In the genomic region with DNA sequence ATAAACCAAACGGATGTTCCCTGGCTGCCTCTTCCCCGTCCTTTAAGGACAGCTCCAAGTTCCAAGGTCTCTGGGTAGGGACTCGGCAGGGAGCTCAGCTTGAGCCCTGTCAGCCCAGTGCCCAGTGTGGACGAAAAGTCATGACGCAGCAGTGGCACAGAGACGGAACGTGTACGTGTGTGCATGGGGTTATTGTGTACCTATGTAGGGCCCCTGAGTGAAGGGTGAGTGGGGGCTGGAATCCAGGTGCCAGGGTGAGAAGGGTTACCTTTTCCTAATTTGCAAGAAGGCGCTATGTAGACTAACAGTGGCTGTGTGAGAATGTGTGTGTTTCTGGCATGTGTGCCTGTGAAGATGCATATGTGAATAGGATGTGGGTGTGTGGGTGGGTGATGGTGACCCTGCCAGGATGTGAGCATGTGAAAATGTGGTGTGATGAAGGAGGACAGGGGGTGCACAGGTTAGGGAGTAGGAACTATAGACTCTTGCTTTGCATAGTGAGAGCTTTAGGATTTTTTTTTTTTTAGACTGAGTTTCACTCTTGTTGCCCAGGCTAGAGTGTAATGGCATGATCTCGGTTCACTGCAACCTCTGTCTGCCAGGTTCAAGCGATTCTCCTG, we compare ENCODE assay signal across 12 cellular contexts. TPM values are rescaled to one million over a fixed set of nuclear protein-coding genes. Genes with fewer than 3 reads are reported as not detected.
A peak's percentile ranks its signal among the peaks of the same experiment; 100 is the strongest.
DNase-seq lines count a peak whose midpoint lies in the region; ATAC-seq, FAIRE-seq and TF ChIP-seq lines count a peak whose summit lies in the region.
"Had no signal": no experiment of that assay in that cellular context is flagged by ENCODE, and none has a peak within 500 bp of the region (broad histone marks: within the 10 kb centered on the region; RNA-seq: fewer than 3 reads in every experiment).

No MANE protein-coding gene starts in this region.

- intact Hi-C loops in naive thymus-derived CD4-positive, alpha-beta T cell (cut with micrococcal nuclease): no loop called here

- no peak overlapping the region for H3K4me3 ChIP-seq in naive thymus-derived CD4-positive, alpha-beta T cell (ENCODE audit: low read length)
- H3K4me3 ChIP-seq: heart right ventricle, MG63 had no signal

- H3K27ac ChIP-seq in naive thymus-derived CD4-positive, alpha-beta T cell (ENCODE audit: low read depth, low read length): no peak overlapping the region
- H3K27ac ChIP-seq: heart right ventricle had no signal

- POLR2A ChIA-PET in naive thymus-derived CD4-positive, alpha-beta T cell (lab: Charles Lee): interaction anchor here (0.7 kb wide), 1 partner anchor 484 kb away, joined by 3 read pairs; no protein-coding TSS in a partner anchor

- H3K4me1 ChIP-seq in naive thymus-derived CD4-positive, alpha-beta T cell (ENCODE audit: control insufficient read depth in 2 of 2, insufficient read depth in 2 of 2, low read length in 2 of 2): peaks cover 9 to 14% of the 10 kb centered on the region in 2 donors

- H3K27me3 Mint-ChIP-seq in T-helper 2 cell treated with Interferon-gamma antibody and Interleukin-4, amounts not matched to agents 5 μg/mL and 100 μg/mL, for 36 hours (ENCODE audit: low read depth): no peaks in the 10 kb centered on the region
- peaks cover 0 to 7% (median 0%) of the 10 kb centered on the region in 5 donors for H3K27me3 Mint-ChIP-seq in naive thymus-derived CD4-positive, alpha-beta T cell

- no peak for TF ChIP-seq CTCF in GM10266 (IDR thresholded peaks at IDR 0.05; ENCODE audit: control insufficient read depth, insufficient read depth, low read depth, missing control alignments)

- H3K4me1 Mint-ChIP-seq in T-helper 2 cell treated with Interferon-gamma antibody and Interleukin-4, amounts not matched to agents 5 μg/mL and 100 μg/mL, for 36 hours (ENCODE audit: low read depth): peaks cover 4% of the 10 kb centered on the region
- H3K4me1 Mint-ChIP-seq in naive thymus-derived CD4-positive, alpha-beta T cell: peaks cover 12 to 24% (median 15%) of the 10 kb centered on the region in 7 donors

- H3K27ac Mint-ChIP-seq in T-helper 2 cell treated with Interferon-gamma antibody and Interleukin-4, amounts not matched to agents 5 μg/mL and 100 μg/mL, for 36 hours: no peak overlapping the region
- peak overlapping the region in 6 of 9 donors; percentile 3 to 56 (median 5) for H3K27ac Mint-ChIP-seq in naive thymus-derived CD4-positive, alpha-beta T cell
- H3K27ac Mint-ChIP-seq: T-helper 1 cell treated with Interleukin-12 subunit alpha and Interleukin-12 subunit beta and Interleukin-4 antibody, amounts not matched to agents 30 μg/mL and 1 μg/mL, for 36 hours had no signal

- no peaks in the 10 kb centered on the region for H3K9me3 Mint-ChIP-seq in T-helper 2 cell treated with Interferon-gamma antibody and Interleukin-4, amounts not matched to agents 5 μg/mL and 100 μg/mL, for 36 hours
- H3K9me3 Mint-ChIP-seq in naive thymus-derived CD4-positive, alpha-beta T cell: no peaks in the 10 kb centered on the region
- H3K9me3 Mint-ChIP-seq: T-helper 1 cell treated with Interleukin-12 subunit alpha and Interleukin-12 subunit beta and Interleukin-4 antibody, amounts not matched to agents 30 μg/mL and 1 μg/mL, for 36 hours had no signal

- peak; percentile 84 for ATAC-seq in naive thymus-derived CD4-positive, alpha-beta T cell
- no peak for ATAC-seq in HG03342 (IDR thresholded peaks at IDR 0.05; ENCODE audit: unreplicated experiment)
- ATAC-seq: heart right ventricle had no signal

- no peak for FAIRE-seq in GM19239 (lab: Jason Lieb, UNC)

- no peaks in the 10 kb centered on the region for H3K9me3 ChIP-seq in naive thymus-derived CD4-positive, alpha-beta T cell (ENCODE audit: control insufficient read depth in 2 of 3, low read length in 3 of 3)
- H3K9me3 ChIP-seq: heart right ventricle, MG63 had no signal

- H3K4me3 Mint-ChIP-seq in T-helper 2 cell treated with Interferon-gamma antibody and Interleukin-4, amounts not matched to agents 5 μg/mL and 100 μg/mL, for 36 hours: no peak overlapping the region
- H3K4me3 Mint-ChIP-seq in naive thymus-derived CD4-positive, alpha-beta T cell: peak overlapping the region in 4 of 10 donors; percentile 0 to 38 (median 33)
- H3K4me3 Mint-ChIP-seq: T-helper 1 cell treated with Interleukin-12 subunit alpha and Interleukin-12 subunit beta and Interleukin-4 antibody, amounts not matched to agents 30 μg/mL and 1 μg/mL, for 36 hours had no signal

- no peaks in the 10 kb centered on the region for H3K36me3 ChIP-seq in naive thymus-derived CD4-positive, alpha-beta T cell (ENCODE audit: control insufficient read depth in 2 of 3, insufficient read depth in 3 of 3, low read length in 3 of 3)
- H3K36me3 ChIP-seq: heart right ventricle, MG63 had no signal

- H3K36me3 Mint-ChIP-seq in T-helper 2 cell treated with Interferon-gamma antibody and Interleukin-4, amounts not matched to agents 5 μg/mL and 100 μg/mL, for 36 hours (ENCODE audit: low read depth): no peaks in the 10 kb centered on the region
- no peaks in the 10 kb centered on the region for H3K36me3 Mint-ChIP-seq in naive thymus-derived CD4-positive, alpha-beta T cell

- H3K27me3 ChIP-seq in naive thymus-derived CD4-positive, alpha-beta T cell (ENCODE audit: control insufficient read depth in 2 of 2, insufficient read depth in 2 of 2, low read length in 2 of 2): no peaks in the 10 kb centered on the region
- H3K27me3 ChIP-seq: heart right ventricle, MG63 had no signal

- CTCF ChIA-PET in naive thymus-derived CD4-positive, alpha-beta T cell (lab: Charles Lee): interaction anchor here (0.5 to 1.3 kb wide), 4 partner anchors 16 to 62 kb away, joined by 3 to 5 read pairs (median 3); a partner anchor contains a TSS

- peak; percentile 50 for DNase-seq in GM10266 (ENCODE audit: extremely low spot score)
- peak; percentile 40 for DNase-seq in GM19239 (ENCODE audit: insufficient read length, low spot score)
- DNase-seq in T-helper 2 cell treated with Interferon-gamma antibody and Interleukin-4, amounts not matched to agents 5 μg/mL and 100 μg/mL, for 36 hours (ENCODE audit: low spot score): peak; percentile 55
- peak in 7 of 9 donors; percentile 37 to 75 (median 56) for DNase-seq in naive thymus-derived CD4-positive, alpha-beta T cell
- DNase-seq in cerebellar nuclear complex (lab: John Stamatoyannopoulos, UW): no peak
- DNase-seq in amygdala (lab: John Stamatoyannopoulos, UW): no peak
- DNase-seq: heart right ventricle, MG63 had no signal

RNA-seq across cellular contexts. Expression of a gene that starts 6.0 kb away (rescaled TPM):
- under 1 TPM in 4 of 5 experiments, not detected in 1; 0.03 to 0.15 (median 0.07) TPM for total RNA-seq in naive thymus-derived CD4-positive, alpha-beta T cell
- polyA plus RNA-seq in naive thymus-derived CD4-positive, alpha-beta T cell: not detected

RNA-seq across cellular contexts. Expression of a gene that starts 31.4 kb away (rescaled TPM):
- 1 to 10 TPM in 1 of 5 experiments, under 1 TPM in 2, not detected in 2; 0.29 to 2.8 (median 0.40) TPM for total RNA-seq in naive thymus-derived CD4-positive, alpha-beta T cell
- polyA plus RNA-seq in naive thymus-derived CD4-positive, alpha-beta T cell: 1 to 10 TPM; 5.5 to 6.0 TPM

RNA-seq across cellular contexts. Expression of a gene that starts 34.6 kb away (rescaled TPM):
- total RNA-seq in naive thymus-derived CD4-positive, alpha-beta T cell: 10 to 100 TPM; 11.8 to 44.9 (median 15.1) TPM
- 10 to 100 TPM; 34.5 to 42.2 TPM for polyA plus RNA-seq in naive thymus-derived CD4-positive, alpha-beta T cell

RNA-seq across cellular contexts. Expression of a gene that starts 48.1 kb away (rescaled TPM):
- total RNA-seq in naive thymus-derived CD4-positive, alpha-beta T cell: under 1 TPM in 2 of 5 experiments, not detected in 3; 0.58 to 0.66 TPM
- polyA plus RNA-seq in naive thymus-derived CD4-positive, alpha-beta T cell: not detected
- total RNA-seq: heart right ventricle, lower leg skin, omental fat pad had no signal
- polyA plus RNA-seq: heart right ventricle had no signal

RNA-seq across cellular contexts. Expression of a gene that starts 53.7 kb away (rescaled TPM):
- total RNA-seq in naive thymus-derived CD4-positive, alpha-beta T cell: 100 to 1,000 TPM in 2 of 5 experiments, 10 to 100 TPM in 3; 60.9 to 132 (median 92.3) TPM
- 100 to 1,000 TPM; 400 to 414 TPM for polyA plus RNA-seq in naive thymus-derived CD4-positive, alpha-beta T cell

Comparison
In these comparisons a context has a peak if more than half of its experiments do, and no peak if none do; other contexts are left out.
1. DNase-seq: peak in GM10266 (single experiment), GM19239 (single experiment), T-helper 2 cell treated with Interferon-gamma antibody and Interleukin-4, amounts not matched to agents 5 μg/mL and 100 μg/mL, for 36 hours (single experiment) and naive thymus-derived CD4-positive, alpha-beta T cell (7 of 9); none in cerebellar nuclear complex (0 of 2) and amygdala (0 of 56).